8 cellular contexts compared by ENCODE assay signal in genomic region chr5:139393497-139394122, GRCh38. TPM values are rescaled to one million over a fixed set of nuclear protein-coding genes. Genes with fewer than 3 reads are reported as not detected.
DNase-seq lines count a peak whose midpoint lies in the region; ATAC-seq and TF ChIP-seq lines count a peak whose summit lies in the region.
"Had no signal": no experiment of that assay in that cellular context is flagged by ENCODE, and none has a peak within 500 bp of the region (broad histone marks: within the 10 kb centered on the region; RNA-seq: fewer than 3 reads in every experiment).

No MANE protein-coding gene starts in this region.

- H3K4me1 Mint-ChIP-seq in activated CD4-positive, alpha-beta T cell treated with anti-CD3 and anti-CD28 coated beads, Interleukin-2, amount 10 ng/mL, durations not matched to agents 24 days and 14 days: peaks cover 50% of the 10 kb centered on the region
- H3K4me1 Mint-ChIP-seq in stimulated activated naive CD8-positive, alpha-beta T cell treated with anti-CD3 and anti-CD28 coated beads, Interleukin-15, amount 100 ng/mL, for 72 hours: peaks cover 72% of the 10 kb centered on the region

- intact Hi-C loops in activated CD4-positive, alpha-beta T cell treated with anti-CD3 and anti-CD28 coated beads, Interleukin-2, amount 10 ng/mL, durations not matched to agents 24 days and 14 days (cut with micrococcal nuclease): loop anchor here (1.0 to 5.0 kb wide), 3 partner anchors 22 to 929 kb away; partner anchors contain the start of gene EGR1

- no peaks in the 10 kb centered on the region for H3K27me3 Mint-ChIP-seq in activated CD4-positive, alpha-beta T cell treated with anti-CD3 and anti-CD28 coated beads, Interleukin-2, amount 10 ng/mL, durations not matched to agents 24 days and 14 days
- no peaks in the 10 kb centered on the region for H3K27me3 Mint-ChIP-seq in stimulated activated naive CD8-positive, alpha-beta T cell treated with anti-CD3 and anti-CD28 coated beads, Interleukin-15, amount 100 ng/mL, for 72 hours

- H3K9me3 Mint-ChIP-seq in activated CD4-positive, alpha-beta T cell treated with anti-CD3 and anti-CD28 coated beads, Interleukin-2, amount 10 ng/mL, durations not matched to agents 24 days and 14 days: no peaks in the 10 kb centered on the region
- no peaks in the 10 kb centered on the region for H3K9me3 Mint-ChIP-seq in stimulated activated naive CD8-positive, alpha-beta T cell treated with anti-CD3 and anti-CD28 coated beads, Interleukin-15, amount 100 ng/mL, for 72 hours

- H3K4me3 ChIP-seq in epithelial cell of proximal tubule (ENCODE audit: low read depth, low read length): peak overlapping the region; percentile 53

- no peak for ATAC-seq in stimulated activated naive CD8-positive, alpha-beta T cell treated with anti-CD3 and anti-CD28 coated beads, Interleukin-15, amount 100 ng/mL, for 72 hours

- peak overlapping the region; percentile 97 for H3K27ac Mint-ChIP-seq in activated CD4-positive, alpha-beta T cell treated with anti-CD3 and anti-CD28 coated beads, Interleukin-2, amount 10 ng/mL, durations not matched to agents 24 days and 14 days
- H3K27ac Mint-ChIP-seq in stimulated activated naive CD8-positive, alpha-beta T cell treated with anti-CD3 and anti-CD28 coated beads, Interleukin-15, amount 100 ng/mL, for 72 hours: peak overlapping the region; percentile 88 to 98

- no peak for TF ChIP-seq CTCF in epithelial cell of proximal tubule (conservative IDR thresholded peaks at IDR 0.05; ENCODE audit: low read depth, low read length)

- no peak for DNase-seq in activated CD4-positive, alpha-beta T cell treated with anti-CD3 and anti-CD28 coated beads, Interleukin-2, amount 10 ng/mL, durations not matched to agents 24 days and 14 days
- DNase-seq in activated CD4-positive, alpha-beta T cell treated with anti-CD3 and anti-CD28 coated beads for 1 hour: no peak
- DNase-seq in epithelial cell of proximal tubule (ENCODE audit: low read depth): no peak
- no peak for DNase-seq in stimulated activated naive CD8-positive, alpha-beta T cell treated with anti-CD3 and anti-CD28 coated beads, Interleukin-15, amount 100 ng/mL, for 72 hours
- DNase-seq in stimulated activated CD4-positive, alpha-beta T cell treated with anti-CD3 and anti-CD28 coated beads, Interleukin-4, amount 100 ng/mL, for 24 hours: no peak
- DNase-seq in medulla oblongata (ENCODE audit: extremely low spot score): no peak

- peak overlapping the region; percentile 99 for H3K4me3 Mint-ChIP-seq in activated CD4-positive, alpha-beta T cell treated with anti-CD3 and anti-CD28 coated beads, Interleukin-2, amount 10 ng/mL, durations not matched to agents 24 days and 14 days
- peak overlapping the region; percentile 94 to 100 for H3K4me3 Mint-ChIP-seq in stimulated activated naive CD8-positive, alpha-beta T cell treated with anti-CD3 and anti-CD28 coated beads, Interleukin-15, amount 100 ng/mL, for 72 hours

- H3K36me3 Mint-ChIP-seq in activated CD4-positive, alpha-beta T cell treated with anti-CD3 and anti-CD28 coated beads, Interleukin-2, amount 10 ng/mL, durations not matched to agents 24 days and 14 days (ENCODE audit: low read depth): peaks cover 23% of the 10 kb centered on the region

RNA-seq across cellular contexts. Expression of gene PROB1, which starts 1.3 kb away (rescaled TPM):
- 8.4 and 9.2 TPM in 2 replicates for total RNA-seq in activated CD4-positive, alpha-beta T cell treated with anti-CD3 and anti-CD28 coated beads, Interleukin-2, amount 10 ng/mL, durations not matched to agents 24 days and 14 days
- 2.7 and 3.1 TPM in 2 replicates for total RNA-seq in epithelial cell of proximal tubule

RNA-seq across cellular contexts. Expression of gene MZB1, which starts 3.9 kb away (rescaled TPM):
- total RNA-seq in activated CD4-positive, alpha-beta T cell treated with anti-CD3 and anti-CD28 coated beads, Interleukin-2, amount 10 ng/mL, durations not matched to agents 24 days and 14 days: 28.3 and 29.1 TPM in 2 replicates
- total RNA-seq in epithelial cell of proximal tubule: not detected in 2 replicates
- total RNA-seq: M059J had no signal

RNA-seq across cellular contexts. Expression of gene SPATA24, which starts 10.3 kb away (rescaled TPM):
- total RNA-seq in activated CD4-positive, alpha-beta T cell treated with anti-CD3 and anti-CD28 coated beads, Interleukin-2, amount 10 ng/mL, durations not matched to agents 24 days and 14 days: 4.2 TPM in 2 replicates
- total RNA-seq in epithelial cell of proximal tubule: 2.2 and 5.3 TPM in 2 replicates

RNA-seq across cellular contexts. Expression of gene SLC23A1, which starts 10.5 kb away (rescaled TPM):
- total RNA-seq in activated CD4-positive, alpha-beta T cell treated with anti-CD3 and anti-CD28 coated beads, Interleukin-2, amount 10 ng/mL, durations not matched to agents 24 days and 14 days: 1.8 and 2.1 TPM in 2 replicates
- total RNA-seq in epithelial cell of proximal tubule: 0.07 TPM in 1 of 2 replicates, not detected in the other
- total RNA-seq: lung microvascular endothelial cell, M059J had no signal

RNA-seq across cellular contexts. Expression of gene DNAJC18, which starts 45.7 kb away (rescaled TPM):
- 34.2 and 38.6 TPM in 2 replicates for total RNA-seq in activated CD4-positive, alpha-beta T cell treated with anti-CD3 and anti-CD28 coated beads, Interleukin-2, amount 10 ng/mL, durations not matched to agents 24 days and 14 days
- 4.5 and 5.9 TPM in 2 replicates for total RNA-seq in epithelial cell of proximal tubule

Comparison
In these comparisons a context has a peak if more than half of its experiments do, and no peak if none do; other contexts are left out.
1. RNA of gene MZB1, which starts 3.9 kb away (total RNA-seq): 28.3 to 29.1 TPM in activated CD4-positive, alpha-beta T cell treated with anti-CD3 and anti-CD28 coated beads, Interleukin-2, amount 10 ng/mL, durations not matched to agents 24 days and 14 days; not detected in epithelial cell of proximal tubule; every median in the first group is over 10 times any median in the second.